In the genomic region with DNA sequence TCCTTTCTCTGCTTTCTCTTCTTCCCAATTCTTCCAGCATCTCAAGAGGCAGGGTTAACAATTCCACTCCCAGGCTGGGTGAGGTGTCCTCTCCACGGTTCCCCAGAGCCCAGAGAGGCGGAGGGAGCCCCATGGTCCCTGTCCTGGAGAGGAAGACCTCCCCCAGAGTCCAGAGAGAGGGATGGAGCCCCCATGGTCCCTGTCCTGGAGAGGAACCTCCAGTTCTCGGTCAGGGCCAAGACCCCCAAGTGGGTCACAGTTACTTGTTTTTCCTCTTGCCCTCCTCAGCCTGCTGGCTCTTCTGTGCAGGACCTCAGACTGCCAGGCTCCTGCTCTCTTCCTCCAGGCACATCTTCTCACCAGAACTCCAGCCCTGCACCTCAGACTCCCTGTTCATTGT, we compare ENCODE assay signal across 17 cellular contexts.
DNase-seq lines count a peak whose midpoint lies in the region; TF ChIP-seq lines count a peak whose summit lies in the region.
"Had no signal": no experiment of that assay in that cellular context is flagged by ENCODE, and none has a peak within 500 bp of the region (broad histone marks: within the 10 kb centered on the region; RNA-seq: fewer than 3 reads in every experiment).

No MANE protein-coding gene starts in this region.

- no peak overlapping the region for H3K4me3 ChIP-seq in brain microvascular endothelial cell (ENCODE audit: low read depth, low read length)
- H3K4me3 ChIP-seq: hepatocyte, mucosa of descending colon had no signal

- H3K27me3 ChIP-seq in brain microvascular endothelial cell (replicated peaks): no peaks in the 10 kb centered on the region
- H3K27me3 ChIP-seq: dorsolateral prefrontal cortex, hepatocyte had no signal

- TF ChIP-seq CTCF in brain microvascular endothelial cell (IDR thresholded peaks at IDR 0.05; ENCODE audit: low read depth, low read length, missing control alignments) (no peak), osteocyte (IDR thresholded peaks at IDR 0.05) (no peak)

- H3K4me1 Mint-ChIP-seq in activated CD4-positive, alpha-beta memory T cell treated with anti-CD3 and anti-CD28 coated beads, Interleukin-2, amount 10 ng/mL, durations not matched to agents 7 days and 5 days: peaks cover 40% of the 10 kb centered on the region
- H3K4me1 Mint-ChIP-seq in activated CD4-positive, alpha-beta memory T cell treated with anti-CD3 and anti-CD28 coated beads for 36 hours (ENCODE audit: low read depth): peaks cover 41% of the 10 kb centered on the region
- peaks cover 29% of the 10 kb centered on the region for H3K4me1 Mint-ChIP-seq in osteocyte (ENCODE audit: unreplicated experiment)

- CTCF ChIA-PET in activated CD4-positive, alpha-beta memory T cell treated with anti-CD3 and anti-CD28 coated beads, Interleukin-2, amount 10 ng/mL, durations not matched to agents 7 days and 5 days (lab: Charles Lee): interaction anchor here (1.5 kb wide), 1 partner anchor 74 kb away, joined by 4 read pairs; no protein-coding TSS in a partner anchor
- CTCF ChIA-PET in activated CD4-positive, alpha-beta memory T cell treated with anti-CD3 and anti-CD28 coated beads for 36 hours (lab: Charles Lee): interaction anchor here (1.0 kb wide), 1 partner anchor 252 kb away, joined by 5 read pairs; no protein-coding TSS in a partner anchor

- H3K36me3 ChIP-seq in KOPT-K1 (ENCODE audit: insufficient read depth, low read length): 0 out of 2 replicates have a peak, but pooled peaks cover 3% of the 10 kb centered on the region
- H3K36me3 ChIP-seq in brain microvascular endothelial cell (replicated peaks): no peaks in the 10 kb centered on the region

- H3K27me3 Mint-ChIP-seq in activated CD4-positive, alpha-beta memory T cell treated with anti-CD3 and anti-CD28 coated beads, Interleukin-2, amount 10 ng/mL, durations not matched to agents 7 days and 5 days: no peaks in the 10 kb centered on the region
- no peaks in the 10 kb centered on the region for H3K27me3 Mint-ChIP-seq in activated CD4-positive, alpha-beta memory T cell treated with anti-CD3 and anti-CD28 coated beads for 36 hours
- H3K27me3 Mint-ChIP-seq in osteocyte (ENCODE audit: unreplicated experiment): no peaks in the 10 kb centered on the region

- H3K36me3 Mint-ChIP-seq in activated CD4-positive, alpha-beta memory T cell treated with anti-CD3 and anti-CD28 coated beads, Interleukin-2, amount 10 ng/mL, durations not matched to agents 7 days and 5 days (ENCODE audit: low read depth): peaks cover 19% of the 10 kb centered on the region
- no peaks in the 10 kb centered on the region for H3K36me3 Mint-ChIP-seq in activated CD4-positive, alpha-beta memory T cell treated with anti-CD3 and anti-CD28 coated beads for 36 hours
- peaks cover 8% of the 10 kb centered on the region for H3K36me3 Mint-ChIP-seq in osteocyte (ENCODE audit: unreplicated experiment)

- in situ Hi-C loops in brain microvascular endothelial cell (cut with HindIII; ENCODE audit: low pct_ligation_motif_present, low sequenced_read_pairs): no loop called here

- H3K9me3 ChIP-seq in KOPT-K1 (ENCODE audit: insufficient read depth, low read length, poor library complexity, severe bottlenecking): no peaks in the 10 kb centered on the region
- H3K9me3 ChIP-seq: mucosa of descending colon had no signal

- peak overlapping the region; percentile 83 for H3K27ac Mint-ChIP-seq in activated CD4-positive, alpha-beta memory T cell treated with anti-CD3 and anti-CD28 coated beads, Interleukin-2, amount 10 ng/mL, durations not matched to agents 7 days and 5 days
- no peak overlapping the region for H3K27ac Mint-ChIP-seq in activated CD4-positive, alpha-beta memory T cell treated with anti-CD3 and anti-CD28 coated beads for 36 hours
- peak overlapping the region; percentile 81 for H3K27ac Mint-ChIP-seq in osteocyte (ENCODE audit: unreplicated experiment)

- H3K4me3 Mint-ChIP-seq in activated CD4-positive, alpha-beta memory T cell treated with anti-CD3 and anti-CD28 coated beads, Interleukin-2, amount 10 ng/mL, durations not matched to agents 7 days and 5 days: no peak overlapping the region
- no peak overlapping the region for H3K4me3 Mint-ChIP-seq in activated CD4-positive, alpha-beta memory T cell treated with anti-CD3 and anti-CD28 coated beads for 36 hours
- peak overlapping the region; percentile 62 for H3K4me3 Mint-ChIP-seq in osteocyte (ENCODE audit: unreplicated experiment)

- POLR2A ChIA-PET in activated CD4-positive, alpha-beta memory T cell treated with anti-CD3 and anti-CD28 coated beads, Interleukin-2, amount 10 ng/mL, durations not matched to agents 7 days and 5 days (lab: Charles Lee): interaction anchor here (1.1 to 1.5 kb wide), 2 partner anchors 84 to 210 kb away, joined by 3 to 6 read pairs; no protein-coding TSS in a partner anchor
- POLR2A ChIA-PET in activated CD4-positive, alpha-beta memory T cell treated with anti-CD3 and anti-CD28 coated beads for 36 hours (lab: Charles Lee): no interaction called here

- intact Hi-C loops in activated CD4-positive, alpha-beta memory T cell treated with anti-CD3 and anti-CD28 coated beads for 36 hours (cut with micrococcal nuclease): loop anchor here (10.0 kb wide), 1 partner anchor 175 kb away; no protein-coding TSS in a partner anchor

- H3K27ac ChIP-seq in KOPT-K1 (ENCODE audit: low read depth, low read length, poor library complexity, severe bottlenecking) (peak overlapping the region; percentile 28), brain microvascular endothelial cell (peak overlapping the region; percentile 91)
- H3K27ac ChIP-seq: hepatocyte, KMS-11 had no signal

- no peaks in the 10 kb centered on the region for H3K9me3 Mint-ChIP-seq in activated CD4-positive, alpha-beta memory T cell treated with anti-CD3 and anti-CD28 coated beads, Interleukin-2, amount 10 ng/mL, durations not matched to agents 7 days and 5 days
- no peaks in the 10 kb centered on the region for H3K9me3 Mint-ChIP-seq in activated CD4-positive, alpha-beta memory T cell treated with anti-CD3 and anti-CD28 coated beads for 36 hours
- no peaks in the 10 kb centered on the region for H3K9me3 Mint-ChIP-seq in osteocyte (ENCODE audit: unreplicated experiment)

- no peak for DNase-seq in activated CD4-positive, alpha-beta memory T cell treated with anti-CD3 and anti-CD28 coated beads, Interleukin-2, amount 10 ng/mL, durations not matched to agents 7 days and 5 days
- no peak for DNase-seq in activated CD4-positive, alpha-beta memory T cell treated with anti-CD3 and anti-CD28 coated beads for 36 hours
- DNase-seq in brain microvascular endothelial cell: no peak
- DNase-seq in osteocyte (ENCODE audit: extremely low spot score, unreplicated experiment): no peak
- DNase-seq in NCI-H1092 (lab: John Stamatoyannopoulos, UW): no peak
- DNase-seq in stimulated activated CD8-positive, alpha-beta memory T cell treated with anti-CD3 and anti-CD28 coated beads, Interleukin-4, amount 100 ng/mL, for 48 hours: no peak
- no peak for DNase-seq in NCI-H524 (lab: John Stamatoyannopoulos, UW)
- DNase-seq: dorsolateral prefrontal cortex, GF-D8, mucosa of descending colon, NCI-H1436 treated with DMSO at 0.1 percent for 48 hours, NCI-H2227 treated with DMSO at 0.1 percent for 48 hours, posterior cingulate gyrus, SIG-M5 had no signal
